Comparison of ENCODE assay signal across 2 cellular contexts in the genomic region with DNA sequence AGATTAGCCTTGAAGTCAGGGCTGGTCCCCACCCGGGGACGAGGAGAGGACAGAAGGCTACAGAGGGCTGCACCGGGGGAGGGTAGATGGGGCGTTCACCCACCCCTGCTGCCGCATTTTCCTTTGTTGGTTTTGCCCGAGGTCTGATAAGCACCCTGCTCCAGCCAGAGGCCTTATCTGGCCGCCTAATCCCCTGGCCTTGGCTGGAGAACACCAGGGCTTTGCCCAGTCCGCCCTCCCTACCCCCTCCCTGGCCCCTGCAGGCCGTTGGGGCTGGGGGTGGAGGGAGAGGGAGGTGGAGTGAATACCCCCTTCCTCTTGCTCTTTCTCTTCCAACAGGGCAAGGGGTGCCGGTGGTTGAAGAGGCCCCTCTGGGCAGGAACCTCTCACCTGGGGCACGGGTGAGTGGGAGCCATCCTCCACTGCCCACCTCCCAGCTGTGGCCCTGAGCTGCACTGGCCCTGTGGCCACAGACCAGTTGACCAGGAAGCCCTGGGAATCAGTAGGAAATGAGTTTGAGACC.
TF ChIP-seq lines count a peak whose summit lies in the region.

No MANE protein-coding gene starts in this region.

TF ChIP-seq in SK-N-SH, 30 proteins besides CTCF, POLR2A, EP300 and RAD21:
- TF ChIP-seq, protein P1, sequence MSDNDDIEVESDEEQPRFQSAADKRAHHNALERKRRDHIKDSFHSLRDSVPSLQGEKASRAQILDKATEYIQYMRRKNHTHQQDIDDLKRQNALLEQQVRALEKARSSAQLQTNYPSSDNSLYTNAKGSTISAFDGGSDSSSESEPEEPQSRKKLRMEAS (IDR thresholded peaks at IDR 0.05; ENCODE audit: low read depth) = no peak
- no peak for TF ChIP-seq SMC3 (IDR thresholded peaks at IDR 0.05; ENCODE audit: low read depth, low read length)
- TF ChIP-seq RXRA (IDR thresholded peaks at IDR 0.05; ENCODE audit: borderline replicate concordance, low read depth) = no peak
- peak; percentile 15; the same call in 1 of the 2 replicates for TF ChIP-seq GATA2 (CRISPR knock-in tag; IDR thresholded peaks at IDR 0.05)
- TF ChIP-seq TCF12 (IDR thresholded peaks at IDR 0.05) = no peak

TF ChIP-seq in SK-N-SH treated with all-trans-retinoic acid at 6 μM for 48 hours, 23 proteins besides CTCF, POLR2A, EP300 and RAD21:
- TF ChIP-seq, protein P2, sequence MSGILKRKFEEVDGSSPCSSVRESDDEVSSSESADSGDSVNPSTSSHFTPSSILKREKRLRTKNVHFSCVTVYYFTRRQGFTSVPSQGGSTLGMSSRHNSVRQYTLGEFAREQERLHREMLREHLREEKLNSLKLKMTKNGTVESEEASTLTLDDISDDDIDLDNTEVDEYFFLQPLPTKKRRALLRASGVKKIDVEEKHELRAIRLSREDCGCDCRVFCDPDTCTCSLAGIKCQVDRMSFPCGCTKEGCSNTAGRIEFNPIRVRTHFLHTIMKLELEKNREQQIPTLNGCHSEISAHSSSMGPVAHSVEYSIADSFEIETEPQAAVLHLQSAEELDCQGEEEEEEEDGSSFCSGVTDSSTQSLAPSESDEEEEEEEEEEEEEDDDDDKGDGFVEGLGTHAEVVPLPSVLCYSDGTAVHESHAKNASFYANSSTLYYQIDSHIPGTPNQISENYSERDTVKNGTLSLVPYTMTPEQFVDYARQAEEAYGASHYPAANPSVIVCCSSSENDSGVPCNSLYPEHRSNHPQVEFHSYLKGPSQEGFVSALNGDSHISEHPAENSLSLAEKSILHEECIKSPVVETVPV (CRISPR knock-in tag; IDR thresholded peaks at IDR 0.05) = no peak
- no peak for TF ChIP-seq OSR1 (CRISPR knock-in tag; IDR thresholded peaks at IDR 0.05)
- TF ChIP-seq, protein P3, sequence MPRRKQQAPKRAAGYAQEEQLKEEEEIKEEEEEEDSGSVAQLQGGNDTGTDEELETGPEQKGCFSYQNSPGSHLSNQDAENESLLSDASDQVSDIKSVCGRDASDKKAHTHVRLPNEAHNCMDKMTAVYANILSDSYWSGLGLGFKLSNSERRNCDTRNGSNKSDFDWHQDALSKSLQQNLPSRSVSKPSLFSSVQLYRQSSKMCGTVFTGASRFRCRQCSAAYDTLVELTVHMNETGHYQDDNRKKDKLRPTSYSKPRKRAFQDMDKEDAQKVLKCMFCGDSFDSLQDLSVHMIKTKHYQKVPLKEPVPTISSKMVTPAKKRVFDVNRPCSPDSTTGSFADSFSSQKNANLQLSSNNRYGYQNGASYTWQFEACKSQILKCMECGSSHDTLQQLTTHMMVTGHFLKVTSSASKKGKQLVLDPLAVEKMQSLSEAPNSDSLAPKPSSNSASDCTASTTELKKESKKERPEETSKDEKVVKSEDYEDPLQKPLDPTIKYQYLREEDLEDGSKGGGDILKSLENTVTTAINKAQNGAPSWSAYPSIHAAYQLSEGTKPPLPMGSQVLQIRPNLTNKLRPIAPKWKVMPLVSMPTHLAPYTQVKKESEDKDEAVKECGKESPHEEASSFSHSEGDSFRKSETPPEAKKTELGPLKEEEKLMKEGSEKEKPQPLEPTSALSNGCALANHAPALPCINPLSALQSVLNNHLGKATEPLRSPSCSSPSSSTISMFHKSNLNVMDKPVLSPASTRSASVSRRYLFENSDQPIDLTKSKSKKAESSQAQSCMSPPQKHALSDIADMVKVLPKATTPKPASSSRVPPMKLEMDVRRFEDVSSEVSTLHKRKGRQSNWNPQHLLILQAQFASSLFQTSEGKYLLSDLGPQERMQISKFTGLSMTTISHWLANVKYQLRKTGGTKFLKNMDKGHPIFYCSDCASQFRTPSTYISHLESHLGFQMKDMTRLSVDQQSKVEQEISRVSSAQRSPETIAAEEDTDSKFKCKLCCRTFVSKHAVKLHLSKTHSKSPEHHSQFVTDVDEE (CRISPR knock-in tag; IDR thresholded peaks at IDR 0.05) = no peak
- TF ChIP-seq, protein P4, sequence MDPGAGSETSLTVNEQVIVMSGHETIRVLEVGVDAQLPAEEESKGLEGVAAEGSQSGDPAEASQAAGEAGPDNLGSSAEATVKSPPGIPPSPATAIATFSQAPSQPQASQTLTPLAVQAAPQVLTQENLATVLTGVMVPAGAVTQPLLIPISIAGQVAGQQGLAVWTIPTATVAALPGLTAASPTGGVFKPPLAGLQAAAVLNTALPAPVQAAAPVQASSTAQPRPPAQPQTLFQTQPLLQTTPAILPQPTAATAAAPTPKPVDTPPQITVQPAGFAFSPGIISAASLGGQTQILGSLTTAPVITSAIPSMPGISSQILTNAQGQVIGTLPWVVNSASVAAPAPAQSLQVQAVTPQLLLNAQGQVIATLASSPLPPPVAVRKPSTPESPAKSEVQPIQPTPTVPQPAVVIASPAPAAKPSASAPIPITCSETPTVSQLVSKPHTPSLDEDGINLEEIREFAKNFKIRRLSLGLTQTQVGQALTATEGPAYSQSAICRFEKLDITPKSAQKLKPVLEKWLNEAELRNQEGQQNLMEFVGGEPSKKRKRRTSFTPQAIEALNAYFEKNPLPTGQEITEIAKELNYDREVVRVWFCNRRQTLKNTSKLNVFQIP (CRISPR knock-in tag; IDR thresholded peaks at IDR 0.05; ENCODE audit: borderline replicate concordance, low read depth) = no peak
- TF ChIP-seq, protein P5, sequence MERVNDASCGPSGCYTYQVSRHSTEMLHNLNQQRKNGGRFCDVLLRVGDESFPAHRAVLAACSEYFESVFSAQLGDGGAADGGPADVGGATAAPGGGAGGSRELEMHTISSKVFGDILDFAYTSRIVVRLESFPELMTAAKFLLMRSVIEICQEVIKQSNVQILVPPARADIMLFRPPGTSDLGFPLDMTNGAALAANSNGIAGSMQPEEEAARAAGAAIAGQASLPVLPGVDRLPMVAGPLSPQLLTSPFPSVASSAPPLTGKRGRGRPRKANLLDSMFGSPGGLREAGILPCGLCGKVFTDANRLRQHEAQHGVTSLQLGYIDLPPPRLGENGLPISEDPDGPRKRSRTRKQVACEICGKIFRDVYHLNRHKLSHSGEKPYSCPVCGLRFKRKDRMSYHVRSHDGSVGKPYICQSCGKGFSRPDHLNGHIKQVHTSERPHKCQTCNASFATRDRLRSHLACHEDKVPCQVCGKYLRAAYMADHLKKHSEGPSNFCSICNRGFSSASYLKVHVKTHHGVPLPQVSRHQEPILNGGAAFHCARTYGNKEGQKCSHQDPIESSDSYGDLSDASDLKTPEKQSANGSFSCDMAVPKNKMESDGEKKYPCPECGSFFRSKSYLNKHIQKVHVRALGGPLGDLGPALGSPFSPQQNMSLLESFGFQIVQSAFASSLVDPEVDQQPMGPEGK (CRISPR knock-in tag; IDR thresholded peaks at IDR 0.05; ENCODE audit: borderline replicate concordance) = no peak
- TF ChIP-seq ZC3H10 (CRISPR knock-in tag; IDR thresholded peaks at IDR 0.05) = no peak
- no peak for TF ChIP-seq ZFP3 (CRISPR knock-in tag; IDR thresholded peaks at IDR 0.05)
- no peak for TF ChIP-seq SNAI2 (CRISPR knock-in tag; IDR thresholded peaks at IDR 0.05)
- TF ChIP-seq, protein P6, sequence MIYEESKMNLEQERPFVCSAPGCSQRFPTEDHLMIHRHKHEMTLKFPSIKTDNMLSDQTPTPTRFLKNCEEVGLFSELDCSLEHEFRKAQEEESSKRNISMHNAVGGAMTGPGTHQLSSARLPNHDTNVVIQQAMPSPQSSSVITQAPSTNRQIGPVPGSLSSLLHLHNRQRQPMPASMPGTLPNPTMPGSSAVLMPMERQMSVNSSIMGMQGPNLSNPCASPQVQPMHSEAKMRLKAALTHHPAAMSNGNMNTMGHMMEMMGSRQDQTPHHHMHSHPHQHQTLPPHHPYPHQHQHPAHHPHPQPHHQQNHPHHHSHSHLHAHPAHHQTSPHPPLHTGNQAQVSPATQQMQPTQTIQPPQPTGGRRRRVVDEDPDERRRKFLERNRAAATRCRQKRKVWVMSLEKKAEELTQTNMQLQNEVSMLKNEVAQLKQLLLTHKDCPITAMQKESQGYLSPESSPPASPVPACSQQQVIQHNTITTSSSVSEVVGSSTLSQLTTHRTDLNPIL (CRISPR knock-in tag; IDR thresholded peaks at IDR 0.05; ENCODE audit: low read depth) = no peak
- no peak for TF ChIP-seq CSDC2 (CRISPR knock-in tag; IDR thresholded peaks at IDR 0.05)
- no peak for TF ChIP-seq ESRRG (CRISPR knock-in tag; IDR thresholded peaks at IDR 0.05)
- no peak for TF ChIP-seq ZNF70 (CRISPR knock-in tag; IDR thresholded peaks at IDR 0.05)
- no peak for TF ChIP-seq PPARA (CRISPR knock-in tag; IDR thresholded peaks at IDR 0.05; ENCODE audit: borderline replicate concordance)
- TF ChIP-seq GLIS3 (CRISPR knock-in tag; IDR thresholded peaks at IDR 0.05) = no peak
- no peak for TF ChIP-seq BACH2 (CRISPR knock-in tag; IDR thresholded peaks at IDR 0.05; ENCODE audit: borderline replicate concordance)
- no peak for TF ChIP-seq ZFP30 (CRISPR knock-in tag; IDR thresholded peaks at IDR 0.05)
- no peak for TF ChIP-seq ZNF565 (CRISPR knock-in tag; conservative IDR thresholded peaks at IDR 0.05; ENCODE audit: low read depth)
- no peak for TF ChIP-seq TCF4 (CRISPR knock-in tag; IDR thresholded peaks at IDR 0.05; ENCODE audit: borderline replicate concordance)
- TF ChIP-seq ISL1 (CRISPR knock-in tag; IDR thresholded peaks at IDR 0.05) = no peak
- no peak for TF ChIP-seq RARB (CRISPR knock-in tag; IDR thresholded peaks at IDR 0.05)
